Comparison of ENCODE assay signal across 16 cellular contexts in the genomic region with DNA sequence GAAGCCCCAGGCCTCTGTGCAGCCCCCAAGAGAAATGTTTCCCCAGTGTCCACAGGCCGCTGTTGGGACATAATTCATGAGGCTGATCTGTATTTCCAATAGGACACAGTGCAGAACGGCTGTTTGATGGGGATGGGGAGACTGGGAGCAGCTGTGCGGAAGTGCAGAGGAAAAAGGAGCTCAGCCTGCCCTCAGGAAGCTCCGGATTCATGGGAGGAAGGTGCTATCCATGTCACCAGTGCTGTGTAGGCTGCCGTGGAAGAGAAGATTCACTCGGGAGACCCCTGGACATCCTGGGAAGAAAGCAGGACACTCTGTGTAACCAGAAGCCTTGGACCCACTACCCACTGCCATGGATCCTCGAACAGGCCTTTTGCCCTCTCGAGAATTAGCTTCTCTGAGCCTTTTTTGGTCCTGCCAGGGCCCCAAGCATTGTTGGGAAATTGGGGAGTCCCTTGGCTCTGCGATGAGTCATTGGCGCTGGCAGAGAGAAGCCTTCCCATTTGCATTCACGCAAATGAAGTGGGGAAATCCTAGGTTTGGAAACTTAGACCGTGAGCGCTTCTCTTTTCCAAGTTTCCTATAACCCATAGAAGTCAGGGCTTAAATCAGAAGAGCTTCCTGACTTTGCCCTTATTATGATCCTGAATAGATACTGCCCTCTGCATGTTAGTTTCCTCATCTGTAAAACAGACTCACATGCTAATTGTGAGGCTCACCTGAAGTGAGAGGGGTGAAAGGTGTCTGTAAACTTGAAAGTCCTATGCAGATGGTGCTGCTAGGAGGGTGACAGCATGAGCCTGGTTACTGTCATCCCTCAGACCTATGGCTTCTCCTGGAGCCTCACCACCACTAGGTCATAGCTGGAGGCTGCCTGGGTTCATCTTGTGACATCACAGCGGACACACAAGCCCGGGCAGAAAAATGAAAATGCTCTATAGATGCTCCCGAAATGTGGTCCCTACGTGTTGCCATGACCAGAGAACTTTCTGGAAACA.
"Had no signal": no experiment of that assay in that cellular context is flagged by ENCODE, and none has a peak within 500 bp of the region (broad histone marks: within the 10 kb centered on the region; RNA-seq: fewer than 3 reads in every experiment).

No MANE protein-coding gene starts in this region.

- H3K27me3 ChIP-seq: thyroid gland, uterus had no signal

- H3K36me3 Mint-ChIP-seq: activated naive CD8-positive, alpha-beta T cell treated with anti-CD3 and anti-CD28 coated beads, Interleukin-2, amount 10 ng/mL, durations not matched to agents 7 days and 5 days; mesothelial cell of epicardium; natural killer cell treated with Interleukin-12 subunit alpha and Interleukin-12 subunit beta and Interleukin-15 and Interleukin-18, amount 100 ng/mL, for 72 hours had no signal

- H3K9me3 Mint-ChIP-seq: activated CD4-positive, alpha-beta T cell treated with anti-CD3 and anti-CD28 coated beads, Interleukin-2, amount 10 ng/mL, durations not matched to agents 7 days and 5 days; activated naive CD8-positive, alpha-beta T cell treated with anti-CD3 and anti-CD28 coated beads, Interleukin-2, amount 10 ng/mL, durations not matched to agents 7 days and 5 days; mesothelial cell of epicardium; natural killer cell treated with Interleukin-12 subunit alpha and Interleukin-12 subunit beta and Interleukin-15 and Interleukin-18, amount 100 ng/mL, for 72 hours; T-helper 1 cell treated with Interleukin-12 subunit alpha and Interleukin-12 subunit beta and Interleukin-4 antibody, amounts not matched to agents 30 μg/mL and 1 μg/mL, for 36 hours had no signal

- ATAC-seq: natural killer cell treated with Interleukin-12 subunit alpha and Interleukin-12 subunit beta and Interleukin-15 and Interleukin-18, amount 100 ng/mL, for 72 hours had no signal

- H3K9me3 ChIP-seq: thyroid gland, uterus had no signal

- H3K4me3 Mint-ChIP-seq: activated CD4-positive, alpha-beta T cell treated with anti-CD3 and anti-CD28 coated beads, Interleukin-2, amount 10 ng/mL, durations not matched to agents 7 days and 5 days; activated naive CD8-positive, alpha-beta T cell treated with anti-CD3 and anti-CD28 coated beads, Interleukin-2, amount 10 ng/mL, durations not matched to agents 7 days and 5 days; mesothelial cell of epicardium; natural killer cell treated with Interleukin-12 subunit alpha and Interleukin-12 subunit beta and Interleukin-15 and Interleukin-18, amount 100 ng/mL, for 72 hours; T-helper 1 cell treated with Interleukin-12 subunit alpha and Interleukin-12 subunit beta and Interleukin-4 antibody, amounts not matched to agents 30 μg/mL and 1 μg/mL, for 36 hours had no signal

- DNase-seq: activated CD4-positive, alpha-beta T cell treated with anti-CD3 and anti-CD28 coated beads, Interleukin-2, amount 10 ng/mL, durations not matched to agents 7 days and 5 days; activated naive CD8-positive, alpha-beta T cell treated with anti-CD3 and anti-CD28 coated beads, Interleukin-2, amount 10 ng/mL, durations not matched to agents 7 days and 5 days; activated T-cell treated with anti-CD3 and anti-CD28 coated beads for 4 hours; amygdala; erythroblast; stimulated activated CD4-positive, alpha-beta T cell treated with anti-CD3 and anti-CD28 coated beads, Interleukin-12 subunit alpha, Interleukin-12 subunit beta, amount 100 ng/mL, for 4 hours; stimulated activated CD4-positive, alpha-beta T cell treated with anti-CD3 and anti-CD28 coated beads, Interleukin-1b, Interleukin-23, amount 100 ng/mL, for 48 hours; stimulated activated CD8-positive, alpha-beta memory T cell treated with anti-CD3 and anti-CD28 coated beads, Interleukin-4, amount 100 ng/mL, for 48 hours; stimulated activated naive CD4-positive, alpha-beta T cell; thyroid gland; uterus had no signal

- H3K36me3 ChIP-seq: thyroid gland, uterus had no signal

- H3K4me1 ChIP-seq: uterus had no signal

- H3K4me3 ChIP-seq: dorsolateral prefrontal cortex, lung, thyroid gland, uterus had no signal

- H3K4me1 Mint-ChIP-seq: activated CD4-positive, alpha-beta T cell treated with anti-CD3 and anti-CD28 coated beads, Interleukin-2, amount 10 ng/mL, durations not matched to agents 7 days and 5 days; activated naive CD8-positive, alpha-beta T cell treated with anti-CD3 and anti-CD28 coated beads, Interleukin-2, amount 10 ng/mL, durations not matched to agents 7 days and 5 days had no signal

- H3K27ac Mint-ChIP-seq: activated CD4-positive, alpha-beta T cell treated with anti-CD3 and anti-CD28 coated beads, Interleukin-2, amount 10 ng/mL, durations not matched to agents 7 days and 5 days; activated naive CD8-positive, alpha-beta T cell treated with anti-CD3 and anti-CD28 coated beads, Interleukin-2, amount 10 ng/mL, durations not matched to agents 7 days and 5 days; mesothelial cell of epicardium; natural killer cell treated with Interleukin-12 subunit alpha and Interleukin-12 subunit beta and Interleukin-15 and Interleukin-18, amount 100 ng/mL, for 72 hours; T-helper 1 cell treated with Interleukin-12 subunit alpha and Interleukin-12 subunit beta and Interleukin-4 antibody, amounts not matched to agents 30 μg/mL and 1 μg/mL, for 36 hours had no signal

- H3K27ac ChIP-seq: dorsolateral prefrontal cortex, thyroid gland, uterus had no signal
